2 cellular contexts compared by ENCODE assay signal in genomic region chr5:179906795-179907569, GRCh38.
TF ChIP-seq lines count a peak whose summit lies in the region.

No MANE protein-coding gene starts in this region.

TF ChIP-seq in SK-N-SH treated with all-trans-retinoic acid at 6 μM for 48 hours, 23 proteins besides CTCF, POLR2A, EP300 and RAD21 (continued from another document):
- TF ChIP-seq, protein P1, sequence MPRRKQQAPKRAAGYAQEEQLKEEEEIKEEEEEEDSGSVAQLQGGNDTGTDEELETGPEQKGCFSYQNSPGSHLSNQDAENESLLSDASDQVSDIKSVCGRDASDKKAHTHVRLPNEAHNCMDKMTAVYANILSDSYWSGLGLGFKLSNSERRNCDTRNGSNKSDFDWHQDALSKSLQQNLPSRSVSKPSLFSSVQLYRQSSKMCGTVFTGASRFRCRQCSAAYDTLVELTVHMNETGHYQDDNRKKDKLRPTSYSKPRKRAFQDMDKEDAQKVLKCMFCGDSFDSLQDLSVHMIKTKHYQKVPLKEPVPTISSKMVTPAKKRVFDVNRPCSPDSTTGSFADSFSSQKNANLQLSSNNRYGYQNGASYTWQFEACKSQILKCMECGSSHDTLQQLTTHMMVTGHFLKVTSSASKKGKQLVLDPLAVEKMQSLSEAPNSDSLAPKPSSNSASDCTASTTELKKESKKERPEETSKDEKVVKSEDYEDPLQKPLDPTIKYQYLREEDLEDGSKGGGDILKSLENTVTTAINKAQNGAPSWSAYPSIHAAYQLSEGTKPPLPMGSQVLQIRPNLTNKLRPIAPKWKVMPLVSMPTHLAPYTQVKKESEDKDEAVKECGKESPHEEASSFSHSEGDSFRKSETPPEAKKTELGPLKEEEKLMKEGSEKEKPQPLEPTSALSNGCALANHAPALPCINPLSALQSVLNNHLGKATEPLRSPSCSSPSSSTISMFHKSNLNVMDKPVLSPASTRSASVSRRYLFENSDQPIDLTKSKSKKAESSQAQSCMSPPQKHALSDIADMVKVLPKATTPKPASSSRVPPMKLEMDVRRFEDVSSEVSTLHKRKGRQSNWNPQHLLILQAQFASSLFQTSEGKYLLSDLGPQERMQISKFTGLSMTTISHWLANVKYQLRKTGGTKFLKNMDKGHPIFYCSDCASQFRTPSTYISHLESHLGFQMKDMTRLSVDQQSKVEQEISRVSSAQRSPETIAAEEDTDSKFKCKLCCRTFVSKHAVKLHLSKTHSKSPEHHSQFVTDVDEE (CRISPR knock-in tag; IDR thresholded peaks at IDR 0.05) = no peak
- TF ChIP-seq ZFP30 (CRISPR knock-in tag; IDR thresholded peaks at IDR 0.05) (no peak), ZNF8 (CRISPR knock-in tag; IDR thresholded peaks at IDR 0.05) (no peak), OSR1 (CRISPR knock-in tag; IDR thresholded peaks at IDR 0.05) (no peak), BACH2 (CRISPR knock-in tag; IDR thresholded peaks at IDR 0.05; ENCODE audit: borderline replicate concordance) (no peak), TCF4 (CRISPR knock-in tag; IDR thresholded peaks at IDR 0.05; ENCODE audit: borderline replicate concordance) (no peak), ZFP3 (CRISPR knock-in tag; IDR thresholded peaks at IDR 0.05) (no peak), RARB (CRISPR knock-in tag; IDR thresholded peaks at IDR 0.05) (no peak), PPARA (CRISPR knock-in tag; IDR thresholded peaks at IDR 0.05; ENCODE audit: borderline replicate concordance) (no peak)
- TF ChIP-seq, protein P2, sequence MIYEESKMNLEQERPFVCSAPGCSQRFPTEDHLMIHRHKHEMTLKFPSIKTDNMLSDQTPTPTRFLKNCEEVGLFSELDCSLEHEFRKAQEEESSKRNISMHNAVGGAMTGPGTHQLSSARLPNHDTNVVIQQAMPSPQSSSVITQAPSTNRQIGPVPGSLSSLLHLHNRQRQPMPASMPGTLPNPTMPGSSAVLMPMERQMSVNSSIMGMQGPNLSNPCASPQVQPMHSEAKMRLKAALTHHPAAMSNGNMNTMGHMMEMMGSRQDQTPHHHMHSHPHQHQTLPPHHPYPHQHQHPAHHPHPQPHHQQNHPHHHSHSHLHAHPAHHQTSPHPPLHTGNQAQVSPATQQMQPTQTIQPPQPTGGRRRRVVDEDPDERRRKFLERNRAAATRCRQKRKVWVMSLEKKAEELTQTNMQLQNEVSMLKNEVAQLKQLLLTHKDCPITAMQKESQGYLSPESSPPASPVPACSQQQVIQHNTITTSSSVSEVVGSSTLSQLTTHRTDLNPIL (CRISPR knock-in tag; IDR thresholded peaks at IDR 0.05; ENCODE audit: low read depth) = no peak

TF ChIP-seq in HepG2, 621 proteins besides CTCF, POLR2A, EP300 and RAD21 (continues in another document):
- TF ChIP-seq ZNF281 (CRISPR knock-in tag; IDR thresholded peaks at IDR 0.05; ENCODE audit: borderline replicate concordance) = peak; percentile 10; the same call in 1 of the 2 replicates
- no peak for TF ChIP-seq LCORL (IDR thresholded peaks at IDR 0.05)
- TF ChIP-seq LCORL (CRISPR knock-in tag; IDR thresholded peaks at IDR 0.05) = no peak
- TF ChIP-seq TGIF2 (CRISPR knock-in tag; IDR thresholded peaks at IDR 0.05) = no peak
- no peak for TF ChIP-seq SRSF9 (IDR thresholded peaks at IDR 0.05; ENCODE audit: borderline replicate concordance, insufficient read depth, low read depth, low read length, poor library complexity, severe bottlenecking)
- 0 out of 2 replicates have a peak, but pooled peaks have one; percentile 21 for TF ChIP-seq POGZ (CRISPR knock-in tag; IDR thresholded peaks at IDR 0.05)
- peak; percentile 50; the same call in 1 of the 2 replicates for TF ChIP-seq NFKB2 (CRISPR knock-in tag; IDR thresholded peaks at IDR 0.05; ENCODE audit: borderline replicate concordance)
- TF ChIP-seq MLLT10 (CRISPR knock-in tag; IDR thresholded peaks at IDR 0.05) = no peak
- TF ChIP-seq TBX2 (CRISPR knock-in tag; IDR thresholded peaks at IDR 0.05; ENCODE audit: borderline replicate concordance) = no peak
- no peak for TF ChIP-seq ZNF749 (CRISPR knock-in tag; IDR thresholded peaks at IDR 0.05; ENCODE audit: borderline replicate concordance)
- TF ChIP-seq EEA1 (CRISPR knock-in tag; IDR thresholded peaks at IDR 0.05; ENCODE audit: borderline replicate concordance) = 0 out of 2 replicates have a peak, but pooled peaks have one; percentile 35
- TF ChIP-seq IKZF4 (CRISPR knock-in tag; IDR thresholded peaks at IDR 0.05; ENCODE audit: borderline replicate concordance, low read depth, not compliant biosample characterization) = peak; percentile 51
- TF ChIP-seq, protein P3, sequence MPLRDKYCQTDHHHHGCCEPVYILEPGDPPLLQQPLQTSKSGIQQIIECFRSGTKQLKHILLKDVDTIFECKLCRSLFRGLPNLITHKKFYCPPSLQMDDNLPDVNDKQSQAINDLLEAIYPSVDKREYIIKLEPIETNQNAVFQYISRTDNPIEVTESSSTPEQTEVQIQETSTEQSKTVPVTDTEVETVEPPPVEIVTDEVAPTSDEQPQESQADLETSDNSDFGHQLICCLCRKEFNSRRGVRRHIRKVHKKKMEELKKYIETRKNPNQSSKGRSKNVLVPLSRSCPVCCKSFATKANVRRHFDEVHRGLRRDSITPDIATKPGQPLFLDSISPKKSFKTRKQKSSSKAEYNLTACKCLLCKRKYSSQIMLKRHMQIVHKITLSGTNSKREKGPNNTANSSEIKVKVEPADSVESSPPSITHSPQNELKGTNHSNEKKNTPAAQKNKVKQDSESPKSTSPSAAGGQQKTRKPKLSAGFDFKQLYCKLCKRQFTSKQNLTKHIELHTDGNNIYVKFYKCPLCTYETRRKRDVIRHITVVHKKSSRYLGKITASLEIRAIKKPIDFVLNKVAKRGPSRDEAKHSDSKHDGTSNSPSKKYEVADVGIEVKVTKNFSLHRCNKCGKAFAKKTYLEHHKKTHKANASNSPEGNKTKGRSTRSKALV (CRISPR knock-in tag; IDR thresholded peaks at IDR 0.05) = peak; percentile 86; the same call in 1 of the 2 replicates
- no peak for TF ChIP-seq SIX4 (CRISPR knock-in tag; IDR thresholded peaks at IDR 0.05)
- TF ChIP-seq, protein P4, sequence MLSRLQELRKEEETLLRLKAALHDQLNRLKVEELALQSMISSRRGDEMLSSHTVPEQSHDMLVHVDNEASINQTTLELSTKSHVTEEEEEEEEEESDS (CRISPR knock-in tag; IDR thresholded peaks at IDR 0.05; ENCODE audit: borderline replicate concordance) = no peak
- TF ChIP-seq ZNF747 (CRISPR knock-in tag; IDR thresholded peaks at IDR 0.05; ENCODE audit: borderline replicate concordance) = 0 out of 2 replicates have a peak, but pooled peaks have one; percentile 34
- TF ChIP-seq YEATS4 (CRISPR knock-in tag; IDR thresholded peaks at IDR 0.05; ENCODE audit: borderline replicate concordance) = 0 out of 2 replicates have a peak, but pooled peaks have one; percentile 18
- 0 out of 2 replicates have a peak, but pooled peaks have one; percentile 37 for TF ChIP-seq SALL1 (CRISPR knock-in tag; IDR thresholded peaks at IDR 0.05)
- TF ChIP-seq PCBP1 (IDR thresholded peaks at IDR 0.05; ENCODE audit: borderline replicate concordance, low read depth, low read length) = 0 out of 2 replicates have a peak, but pooled peaks have one; percentile 38
- TF ChIP-seq HNRNPLL (IDR thresholded peaks at IDR 0.05; ENCODE audit: low read depth, low read length, poor library complexity, severe bottlenecking) = peak; percentile 28
- TF ChIP-seq ZFP90 (CRISPR knock-in tag; IDR thresholded peaks at IDR 0.05; ENCODE audit: borderline replicate concordance) = 0 out of 2 replicates have a peak, but pooled peaks have one; percentile 45
- TF ChIP-seq AGO2 (optimal IDR thresholded peaks at IDR 0.05; ENCODE audit: low read depth, low read length) = peak; percentile 43
- TF ChIP-seq MXD1 (CRISPR knock-in tag; IDR thresholded peaks at IDR 0.05) = peak; percentile 67; the same call in 1 of the 2 replicates
- 0 out of 2 replicates have a peak, but pooled peaks have one; percentile 36 for TF ChIP-seq HNF1B (CRISPR knock-in tag; IDR thresholded peaks at IDR 0.05)
- TF ChIP-seq TOE1 (CRISPR knock-in tag; IDR thresholded peaks at IDR 0.05) = no peak
- TF ChIP-seq ISL2 (CRISPR knock-in tag; IDR thresholded peaks at IDR 0.05) = 0 out of 2 replicates have a peak, but pooled peaks have one; percentile 24
- no peak for TF ChIP-seq ZHX2 (IDR thresholded peaks at IDR 0.05; ENCODE audit: low read depth)
- no peak for TF ChIP-seq ZHX2 (CRISPR knock-in tag; IDR thresholded peaks at IDR 0.05; ENCODE audit: borderline replicate concordance)
- no peak for TF ChIP-seq PATZ1 (CRISPR knock-in tag; IDR thresholded peaks at IDR 0.05)
- TF ChIP-seq GABPB1 (CRISPR knock-in tag; IDR thresholded peaks at IDR 0.05) = peak; percentile 39; the same call in 1 of the 2 replicates
- TF ChIP-seq ZFY (CRISPR knock-in tag; IDR thresholded peaks at IDR 0.05) = peak; percentile 69
- 0 out of 2 replicates have a peak, but pooled peaks have one; percentile 21 for TF ChIP-seq HOXD1 (CRISPR knock-in tag; IDR thresholded peaks at IDR 0.05)
